ENCODE assay signal across 1 cellular context in the genomic region with DNA sequence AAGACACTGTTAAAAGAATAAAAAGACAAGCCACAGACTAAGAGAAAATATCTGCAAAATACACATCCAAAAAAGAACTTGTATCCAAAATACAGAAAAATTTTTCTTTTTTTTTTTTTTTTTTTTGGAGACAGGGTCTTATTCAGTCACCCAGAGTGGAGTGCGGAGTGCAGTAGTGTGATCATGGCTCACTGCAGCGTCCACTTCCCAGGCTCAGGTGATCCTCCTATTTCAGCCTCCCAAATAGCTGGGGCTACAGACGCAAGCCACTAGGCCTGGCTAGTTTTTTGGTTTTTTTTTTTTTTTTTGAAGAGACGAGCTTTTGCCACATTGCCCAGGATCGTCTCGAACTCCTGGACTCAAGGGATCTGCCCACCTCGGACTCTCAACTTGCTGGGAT.
TF ChIP-seq lines count a peak whose summit lies in the region.

No MANE protein-coding gene starts in this region.

TF ChIP-seq in H1, 55 proteins besides CTCF, POLR2A, EP300 and RAD21:
- TF ChIP-seq, protein P1, sequence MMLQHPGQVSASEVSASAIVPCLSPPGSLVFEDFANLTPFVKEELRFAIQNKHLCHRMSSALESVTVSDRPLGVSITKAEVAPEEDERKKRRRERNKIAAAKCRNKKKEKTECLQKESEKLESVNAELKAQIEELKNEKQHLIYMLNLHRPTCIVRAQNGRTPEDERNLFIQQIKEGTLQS (IDR thresholded peaks at IDR 0.05; ENCODE audit: insufficient read depth, low read depth, low read length) = no peak
- no peak for TF ChIP-seq RNF2 (IDR thresholded peaks at IDR 0.05; ENCODE audit: borderline replicate concordance, low read depth, low read length, missing control alignments, poor library complexity, severe bottlenecking)
- no peak for TF ChIP-seq CBX5 (IDR thresholded peaks at IDR 0.05; ENCODE audit: low read depth, low read length)
- TF ChIP-seq HDAC2 (IDR thresholded peaks at IDR 0.05; ENCODE audit: borderline replicate concordance in 1 of 2, low read depth in 2 of 2, low read length in 2 of 2) = no peak
- TF ChIP-seq EGR1 (IDR thresholded peaks at IDR 0.05; ENCODE audit: borderline replicate concordance, low read depth, low read length) = no peak
